Comparison of ENCODE assay signal across 1 cellular context in the genomic region with DNA sequence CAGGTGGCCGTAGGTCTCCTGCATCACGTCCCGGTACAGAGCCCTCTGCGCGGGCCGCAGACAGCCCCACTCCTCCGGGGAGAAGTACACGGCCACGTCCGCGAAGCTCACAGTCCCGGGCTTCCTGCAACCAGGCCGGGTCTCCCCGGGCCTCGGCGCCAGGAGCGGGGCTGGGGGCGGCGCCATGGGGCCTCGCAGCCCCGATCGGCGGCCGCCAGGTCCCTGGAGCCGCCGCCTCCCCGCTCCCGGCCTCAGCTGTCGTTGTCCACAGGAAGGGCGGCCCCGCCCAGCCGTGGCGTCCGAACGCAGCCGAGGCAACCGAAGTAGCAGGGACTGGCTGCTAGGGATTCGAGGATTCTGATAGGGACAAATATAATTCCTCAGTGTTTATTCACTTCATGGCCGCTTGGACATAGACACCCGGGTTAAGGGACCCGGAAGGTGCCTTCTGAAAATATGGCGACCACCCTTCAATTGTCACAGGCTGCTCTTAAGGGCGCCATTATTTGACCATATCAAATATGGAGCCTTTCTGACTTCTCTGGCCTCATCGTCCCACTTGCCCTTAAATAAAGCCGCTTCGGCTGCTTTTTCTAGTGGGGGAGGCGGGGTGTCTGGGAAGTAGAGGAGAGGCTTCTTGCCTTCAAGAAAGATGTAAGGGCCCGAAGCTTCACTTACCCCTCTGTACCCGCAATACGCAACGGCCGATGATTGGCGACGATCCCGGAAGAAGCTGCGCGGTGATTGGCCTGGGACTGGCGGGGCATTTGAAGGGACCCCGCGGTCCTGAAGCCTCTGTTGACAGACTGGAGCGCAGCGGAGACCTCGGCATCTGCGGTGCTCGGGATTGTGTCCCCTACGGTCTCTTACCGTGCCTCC.
TF ChIP-seq lines count a peak whose summit lies in the region.

Gene ZNF688, minus strand, starts transcription at position 271 of the 879 bp plus-strand sequence. Its CDS starts 85 bp downstream, at position 186.

TF ChIP-seq in HEK293, 187 proteins besides CTCF, POLR2A, EP300 and RAD21 (continued from another document and continues in another):
- TF ChIP-seq, protein P1, sequence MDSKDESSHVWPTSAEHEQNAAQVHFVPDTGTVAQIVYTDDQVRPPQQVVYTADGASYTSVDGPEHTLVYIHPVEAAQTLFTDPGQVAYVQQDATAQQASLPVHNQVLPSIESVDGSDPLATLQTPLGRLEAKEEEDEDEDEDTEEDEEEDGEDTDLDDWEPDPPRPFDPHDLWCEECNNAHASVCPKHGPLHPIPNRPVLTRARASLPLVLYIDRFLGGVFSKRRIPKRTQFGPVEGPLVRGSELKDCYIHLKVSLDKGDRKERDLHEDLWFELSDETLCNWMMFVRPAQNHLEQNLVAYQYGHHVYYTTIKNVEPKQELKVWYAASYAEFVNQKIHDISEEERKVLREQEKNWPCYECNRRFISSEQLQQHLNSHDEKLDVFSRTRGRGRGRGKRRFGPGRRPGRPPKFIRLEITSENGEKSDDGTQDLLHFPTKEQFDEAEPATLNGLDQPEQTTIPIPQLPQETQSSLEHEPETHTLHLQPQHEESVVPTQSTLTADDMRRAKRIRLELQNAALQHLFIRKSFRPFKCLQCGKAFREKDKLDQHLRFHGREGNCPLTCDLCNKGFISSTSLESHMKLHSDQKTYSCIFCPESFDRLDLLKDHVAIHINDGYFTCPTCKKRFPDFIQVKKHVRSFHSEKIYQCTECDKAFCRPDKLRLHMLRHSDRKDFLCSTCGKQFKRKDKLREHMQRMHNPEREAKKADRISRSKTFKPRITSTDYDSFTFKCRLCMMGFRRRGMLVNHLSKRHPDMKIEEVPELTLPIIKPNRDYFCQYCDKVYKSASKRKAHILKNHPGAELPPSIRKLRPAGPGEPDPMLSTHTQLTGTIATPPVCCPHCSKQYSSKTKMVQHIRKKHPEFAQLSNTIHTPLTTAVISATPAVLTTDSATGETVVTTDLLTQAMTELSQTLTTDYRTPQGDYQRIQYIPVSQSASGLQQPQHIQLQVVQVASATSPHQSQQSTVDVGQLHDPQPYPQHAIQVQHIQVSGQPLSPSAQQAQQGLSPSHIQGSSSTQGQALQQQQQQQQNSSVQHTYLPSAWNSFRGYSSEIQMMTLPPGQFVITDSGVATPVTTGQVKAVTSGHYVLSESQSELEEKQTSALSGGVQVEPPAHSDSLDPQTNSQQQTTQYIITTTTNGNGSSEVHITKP (tag by site-specific recombination; IDR thresholded peaks at IDR 0.05), result peak; percentile 92
- TF ChIP-seq ZNF510 (tag by site-specific recombination; IDR thresholded peaks at IDR 0.05; ENCODE audit: insufficient replicate concordance) (no peak), MYNN (tag by site-specific recombination; IDR thresholded peaks at IDR 0.05; ENCODE audit: borderline replicate concordance) (no peak), ZNF302 (tag by site-specific recombination; IDR thresholded peaks at IDR 0.05; ENCODE audit: low read depth) (no peak), SALL2 (tag by site-specific recombination; IDR thresholded peaks at IDR 0.05; ENCODE audit: borderline replicate concordance) (no peak), HOXA7 (CRISPR knock-in tag; IDR thresholded peaks at IDR 0.05; ENCODE audit: borderline replicate concordance) (no peak), ZNF777 (tag by site-specific recombination; IDR thresholded peaks at IDR 0.05; ENCODE audit: borderline replicate concordance) (no peak), INSM2 (tag by site-specific recombination; IDR thresholded peaks at IDR 0.05) (peak; percentile 37; the same call in 1 of the 2 replicates), ZNF837 (tag by site-specific recombination; IDR thresholded peaks at IDR 0.05) (no peak), ZFHX2 (tag by site-specific recombination; conservative IDR thresholded peaks at IDR 0.05) (peak; percentile 66), OSR2 (tag by site-specific recombination; IDR thresholded peaks at IDR 0.05) (no peak), ZXDB (tag by site-specific recombination; IDR thresholded peaks at IDR 0.05) (peak; percentile 98), ZNF530 (tag by site-specific recombination; IDR thresholded peaks at IDR 0.05; ENCODE audit: low read depth) (no peak), ZNF660 (tag by site-specific recombination; IDR thresholded peaks at IDR 0.05) (peak; percentile 85), ZNF433 (tag by site-specific recombination; IDR thresholded peaks at IDR 0.05; ENCODE audit: low read depth) (no peak), ZNF560 (tag by site-specific recombination; IDR thresholded peaks at IDR 0.05; ENCODE audit: borderline replicate concordance) (no peak), ZNF501 (tag by site-specific recombination; IDR thresholded peaks at IDR 0.05) (peak; percentile 52), ZNF555 (tag by site-specific recombination; conservative IDR thresholded peaks at IDR 0.05) (no peak), ZNF514 (tag by site-specific recombination; IDR thresholded peaks at IDR 0.05) (no peak), ZNF785 (tag by site-specific recombination; IDR thresholded peaks at IDR 0.05) (no peak), GLI4 (tag by site-specific recombination; IDR thresholded peaks at IDR 0.05) (no peak), ZBTB20 (tag by site-specific recombination; IDR thresholded peaks at IDR 0.05) (peak; percentile 90), ZNF155 (tag by site-specific recombination; IDR thresholded peaks at IDR 0.05) (no peak), ZNF645 (tag by site-specific recombination; IDR thresholded peaks at IDR 0.05) (no peak), ZNF621 (tag by site-specific recombination; IDR thresholded peaks at IDR 0.05) (no peak), ZBTB48 (tag by site-specific recombination; IDR thresholded peaks at IDR 0.05) (peak; percentile 98), ZBTB7A (tag by site-specific recombination; IDR thresholded peaks at IDR 0.05; ENCODE audit: low read depth) (no peak; the same call in 1 of the 2 replicates), WT1 (tag by site-specific recombination; IDR thresholded peaks at IDR 0.05) (no peak), KLF8 (tag by site-specific recombination; IDR thresholded peaks at IDR 0.05) (peak; percentile 78; the same call in 1 of the 2 replicates), ZNF488 (tag by site-specific recombination; IDR thresholded peaks at IDR 0.05) (no peak), ZNF529 (tag by site-specific recombination; IDR thresholded peaks at IDR 0.05; ENCODE audit: insufficient replicate concordance) (no peak), ZNF521 (tag by site-specific recombination; IDR thresholded peaks at IDR 0.05) (no peak), ZNF10 (tag by site-specific recombination; IDR thresholded peaks at IDR 0.05) (no peak), ZNF623 (tag by site-specific recombination; IDR thresholded peaks at IDR 0.05) (no peak), ZNF544 (tag by site-specific recombination; IDR thresholded peaks at IDR 0.05) (no peak), ZBTB1 (tag by site-specific recombination; IDR thresholded peaks at IDR 0.05) (no peak)
- TF ChIP-seq, protein P2, sequence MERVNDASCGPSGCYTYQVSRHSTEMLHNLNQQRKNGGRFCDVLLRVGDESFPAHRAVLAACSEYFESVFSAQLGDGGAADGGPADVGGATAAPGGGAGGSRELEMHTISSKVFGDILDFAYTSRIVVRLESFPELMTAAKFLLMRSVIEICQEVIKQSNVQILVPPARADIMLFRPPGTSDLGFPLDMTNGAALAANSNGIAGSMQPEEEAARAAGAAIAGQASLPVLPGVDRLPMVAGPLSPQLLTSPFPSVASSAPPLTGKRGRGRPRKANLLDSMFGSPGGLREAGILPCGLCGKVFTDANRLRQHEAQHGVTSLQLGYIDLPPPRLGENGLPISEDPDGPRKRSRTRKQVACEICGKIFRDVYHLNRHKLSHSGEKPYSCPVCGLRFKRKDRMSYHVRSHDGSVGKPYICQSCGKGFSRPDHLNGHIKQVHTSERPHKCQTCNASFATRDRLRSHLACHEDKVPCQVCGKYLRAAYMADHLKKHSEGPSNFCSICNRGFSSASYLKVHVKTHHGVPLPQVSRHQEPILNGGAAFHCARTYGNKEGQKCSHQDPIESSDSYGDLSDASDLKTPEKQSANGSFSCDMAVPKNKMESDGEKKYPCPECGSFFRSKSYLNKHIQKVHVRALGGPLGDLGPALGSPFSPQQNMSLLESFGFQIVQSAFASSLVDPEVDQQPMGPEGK (tag by site-specific recombination; IDR thresholded peaks at IDR 0.05), result peak; percentile 90
- TF ChIP-seq, protein P3, sequence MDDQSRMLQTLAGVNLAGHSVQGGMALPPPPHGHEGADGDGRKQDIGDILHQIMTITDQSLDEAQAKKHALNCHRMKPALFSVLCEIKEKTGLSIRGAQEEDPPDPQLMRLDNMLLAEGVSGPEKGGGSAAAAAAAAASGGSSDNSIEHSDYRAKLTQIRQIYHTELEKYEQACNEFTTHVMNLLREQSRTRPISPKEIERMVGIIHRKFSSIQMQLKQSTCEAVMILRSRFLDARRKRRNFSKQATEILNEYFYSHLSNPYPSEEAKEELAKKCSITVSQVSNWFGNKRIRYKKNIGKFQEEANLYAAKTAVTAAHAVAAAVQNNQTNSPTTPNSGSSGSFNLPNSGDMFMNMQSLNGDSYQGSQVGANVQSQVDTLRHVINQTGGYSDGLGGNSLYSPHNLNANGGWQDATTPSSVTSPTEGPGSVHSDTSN (CRISPR knock-in tag; IDR thresholded peaks at IDR 0.05), result no peak; the same call in 1 of the 2 replicates
- TF ChIP-seq, protein P4, sequence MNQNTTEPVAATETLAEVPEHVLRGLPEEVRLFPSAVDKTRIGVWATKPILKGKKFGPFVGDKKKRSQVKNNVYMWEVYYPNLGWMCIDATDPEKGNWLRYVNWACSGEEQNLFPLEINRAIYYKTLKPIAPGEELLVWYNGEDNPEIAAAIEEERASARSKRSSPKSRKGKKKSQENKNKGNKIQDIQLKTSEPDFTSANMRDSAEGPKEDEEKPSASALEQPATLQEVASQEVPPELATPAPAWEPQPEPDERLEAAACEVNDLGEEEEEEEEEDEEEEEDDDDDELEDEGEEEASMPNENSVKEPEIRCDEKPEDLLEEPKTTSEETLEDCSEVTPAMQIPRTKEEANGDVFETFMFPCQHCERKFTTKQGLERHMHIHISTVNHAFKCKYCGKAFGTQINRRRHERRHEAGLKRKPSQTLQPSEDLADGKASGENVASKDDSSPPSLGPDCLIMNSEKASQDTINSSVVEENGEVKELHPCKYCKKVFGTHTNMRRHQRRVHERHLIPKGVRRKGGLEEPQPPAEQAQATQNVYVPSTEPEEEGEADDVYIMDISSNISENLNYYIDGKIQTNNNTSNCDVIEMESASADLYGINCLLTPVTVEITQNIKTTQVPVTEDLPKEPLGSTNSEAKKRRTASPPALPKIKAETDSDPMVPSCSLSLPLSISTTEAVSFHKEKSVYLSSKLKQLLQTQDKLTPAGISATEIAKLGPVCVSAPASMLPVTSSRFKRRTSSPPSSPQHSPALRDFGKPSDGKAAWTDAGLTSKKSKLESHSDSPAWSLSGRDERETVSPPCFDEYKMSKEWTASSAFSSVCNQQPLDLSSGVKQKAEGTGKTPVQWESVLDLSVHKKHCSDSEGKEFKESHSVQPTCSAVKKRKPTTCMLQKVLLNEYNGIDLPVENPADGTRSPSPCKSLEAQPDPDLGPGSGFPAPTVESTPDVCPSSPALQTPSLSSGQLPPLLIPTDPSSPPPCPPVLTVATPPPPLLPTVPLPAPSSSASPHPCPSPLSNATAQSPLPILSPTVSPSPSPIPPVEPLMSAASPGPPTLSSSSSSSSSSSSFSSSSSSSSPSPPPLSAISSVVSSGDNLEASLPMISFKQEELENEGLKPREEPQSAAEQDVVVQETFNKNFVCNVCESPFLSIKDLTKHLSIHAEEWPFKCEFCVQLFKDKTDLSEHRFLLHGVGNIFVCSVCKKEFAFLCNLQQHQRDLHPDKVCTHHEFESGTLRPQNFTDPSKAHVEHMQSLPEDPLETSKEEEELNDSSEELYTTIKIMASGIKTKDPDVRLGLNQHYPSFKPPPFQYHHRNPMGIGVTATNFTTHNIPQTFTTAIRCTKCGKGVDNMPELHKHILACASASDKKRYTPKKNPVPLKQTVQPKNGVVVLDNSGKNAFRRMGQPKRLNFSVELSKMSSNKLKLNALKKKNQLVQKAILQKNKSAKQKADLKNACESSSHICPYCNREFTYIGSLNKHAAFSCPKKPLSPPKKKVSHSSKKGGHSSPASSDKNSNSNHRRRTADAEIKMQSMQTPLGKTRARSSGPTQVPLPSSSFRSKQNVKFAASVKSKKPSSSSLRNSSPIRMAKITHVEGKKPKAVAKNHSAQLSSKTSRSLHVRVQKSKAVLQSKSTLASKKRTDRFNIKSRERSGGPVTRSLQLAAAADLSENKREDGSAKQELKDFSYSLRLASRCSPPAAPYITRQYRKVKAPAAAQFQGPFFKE (tag by site-specific recombination; IDR thresholded peaks at IDR 0.05; ENCODE audit: borderline replicate concordance), result no peak
- TF ChIP-seq, protein P5, sequence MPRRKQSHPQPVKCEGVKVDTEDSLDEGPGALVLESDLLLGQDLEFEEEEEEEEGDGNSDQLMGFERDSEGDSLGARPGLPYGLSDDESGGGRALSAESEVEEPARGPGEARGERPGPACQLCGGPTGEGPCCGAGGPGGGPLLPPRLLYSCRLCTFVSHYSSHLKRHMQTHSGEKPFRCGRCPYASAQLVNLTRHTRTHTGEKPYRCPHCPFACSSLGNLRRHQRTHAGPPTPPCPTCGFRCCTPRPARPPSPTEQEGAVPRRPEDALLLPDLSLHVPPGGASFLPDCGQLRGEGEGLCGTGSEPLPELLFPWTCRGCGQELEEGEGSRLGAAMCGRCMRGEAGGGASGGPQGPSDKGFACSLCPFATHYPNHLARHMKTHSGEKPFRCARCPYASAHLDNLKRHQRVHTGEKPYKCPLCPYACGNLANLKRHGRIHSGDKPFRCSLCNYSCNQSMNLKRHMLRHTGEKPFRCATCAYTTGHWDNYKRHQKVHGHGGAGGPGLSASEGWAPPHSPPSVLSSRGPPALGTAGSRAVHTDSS (tag by site-specific recombination; IDR thresholded peaks at IDR 0.05), result 0 out of 2 replicates have a peak, but pooled peaks have one; percentile 17
